Comparison of ENCODE assay signal across 9 cellular contexts in the genomic region with DNA sequence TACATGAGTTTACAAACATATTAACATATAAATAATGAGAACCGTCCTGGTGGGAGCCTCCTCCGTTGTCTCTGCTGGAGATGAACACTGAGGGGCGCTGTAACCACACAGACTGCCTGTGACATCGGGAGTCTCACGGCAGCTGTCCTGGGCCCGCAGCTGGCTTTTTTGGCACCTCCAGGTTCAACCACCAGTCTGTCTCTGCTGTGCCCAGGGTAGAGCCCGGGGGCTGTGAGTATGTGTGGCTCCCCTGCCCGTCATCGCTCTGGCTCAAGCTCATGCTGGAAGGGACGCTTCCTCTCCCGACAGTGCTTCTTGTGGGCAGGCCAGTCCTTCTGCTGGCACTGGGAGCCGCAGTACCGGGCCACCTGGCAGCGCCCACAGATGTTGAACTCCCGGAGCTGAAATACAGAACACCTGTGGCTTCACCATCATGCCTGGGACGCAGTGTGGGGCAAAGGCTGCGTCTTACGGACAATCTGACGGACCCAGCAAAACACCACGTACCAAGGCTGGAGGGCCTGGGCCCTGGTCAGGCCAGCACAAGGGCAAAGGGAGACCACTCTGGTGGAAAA. TPM values are rescaled to one million over a fixed set of nuclear protein-coding genes. Genes with fewer than 3 reads are reported as not detected.
A peak's percentile ranks its signal among the peaks of the same experiment; 100 is the strongest.
DNase-seq lines count a peak whose midpoint lies in the region; ATAC-seq and TF ChIP-seq lines count a peak whose summit lies in the region.
"Had no signal": no experiment of that assay in that cellular context is flagged by ENCODE, and none has a peak within 500 bp of the region (broad histone marks: within the 10 kb centered on the region; RNA-seq: fewer than 3 reads in every experiment).

No MANE protein-coding gene starts in this region.

- peaks cover 3% of the 10 kb centered on the region for H3F3A ChIP-seq in SK-N-SH (replicated peaks; ENCODE audit: insufficient read depth)

- H2AFZ ChIP-seq in SK-N-SH (ENCODE audit: low read depth), result no peak overlapping the region

- no peaks in the 10 kb centered on the region for H3K27me3 Mint-ChIP-seq in progenitor cell of endocrine pancreas

- TF ChIP-seq EP300 in SK-N-SH (IDR thresholded peaks at IDR 0.05; ENCODE audit: borderline replicate concordance in 1 of 2, low read depth in 1 of 2, low read length in 1 of 2) (no peak), gastroesophageal sphincter (IDR thresholded peaks at IDR 0.05) (no peak)

- POLR2A ChIA-PET in SK-N-SH (lab: Yijun Ruan, JAX), result no interaction called here

- H3K27ac Mint-ChIP-seq in progenitor cell of endocrine pancreas, result no peak overlapping the region

- no peak for TF ChIP-seq POLR2A in gastroesophageal sphincter (IDR thresholded peaks at IDR 0.05)

- H3K36me3 Mint-ChIP-seq in progenitor cell of endocrine pancreas (ENCODE audit: insufficient read depth), result peaks cover 11% of the 10 kb centered on the region

- intact Hi-C loops in colonic mucosa (cut with DNase I), result no loop called here

- 84% methylated on average over 9 of the region's 20 CpGs for WGBS in SK-N-SH (ENCODE audit: low lambda C conversion rate)
- WGBS in gastroesophageal sphincter (ENCODE audit: low coverage in 1 of 2), 2 donors, result 29 to 45% methylated on average over 4 to 5 of the region's 20 CpGs

- H3K27ac ChIP-seq in SK-N-SH (ENCODE audit: low read depth in 2 of 2, low read length in 1 of 2), result no peak overlapping the region; a peak in 1 of 4 replicates
- H3K27ac ChIP-seq in colonic mucosa, result no peak overlapping the region
- H3K27ac ChIP-seq in gastroesophageal sphincter, result no peak overlapping the region

- no peak overlapping the region for H3K9ac ChIP-seq in SK-N-SH
- H3K9ac ChIP-seq in colonic mucosa (ENCODE audit: low read depth in 2 of 2, low read length in 2 of 2), result no peak overlapping the region

- no peaks in the 10 kb centered on the region for H3K9me3 Mint-ChIP-seq in progenitor cell of endocrine pancreas (ENCODE audit: low read depth)

- no peak overlapping the region for H3K4me3 Mint-ChIP-seq in progenitor cell of endocrine pancreas (ENCODE audit: low read depth)

- H3K4me1 ChIP-seq in SK-N-SH (ENCODE audit: control insufficient read depth in 1 of 2, insufficient read depth in 2 of 2, low read depth in 1 of 2, low read length in 1 of 2) (peaks cover under 1 to 9% of the 10 kb centered on the region in 2 experiments; a peak in 3 of 4 replicates), colonic mucosa (no peaks in the 10 kb centered on the region), gastroesophageal sphincter (peaks cover 0 to 31% (median 8%) of the 10 kb centered on the region in 3 donors)

- peak; percentile 54 for TF ChIP-seq RAD21 in SK-N-SH (IDR thresholded peaks at IDR 0.05; ENCODE audit: low read length)

- CTCF ChIA-PET in SK-N-SH (lab: Yijun Ruan, JAX), result interaction anchor here (1.0 to 1.1 kb wide), 4 partner anchors 10 to 296 kb away, joined by 3 to 4 read pairs (median 4); no protein-coding TSS in a partner anchor

- no peaks in the 10 kb centered on the region for H3K27me3 ChIP-seq in SK-N-SH (ENCODE audit: insufficient read depth)
- no peaks in the 10 kb centered on the region for H3K27me3 ChIP-seq in colonic mucosa
- H3K27me3 ChIP-seq in gastroesophageal sphincter, result no peaks in the 10 kb centered on the region

- peaks cover 12% of the 10 kb centered on the region for H3K79me2 ChIP-seq in SK-N-SH (ENCODE audit: insufficient read depth)

- no peak overlapping the region for H3K4me3 ChIP-seq in SK-N-SH (ENCODE audit: low read depth in 2 of 2, low read length in 1 of 2)
- H3K4me3 ChIP-seq in choroid plexus epithelial cell (ENCODE audit: low read depth, low read length), result no peak overlapping the region
- H3K4me3 ChIP-seq in colonic mucosa, result no peak overlapping the region
- no peak overlapping the region for H3K4me3 ChIP-seq in gastroesophageal sphincter

- H3K9me3 ChIP-seq in SK-N-SH, result no peaks in the 10 kb centered on the region
- no peaks in the 10 kb centered on the region for H3K9me3 ChIP-seq in colonic mucosa
- no peaks in the 10 kb centered on the region for H3K9me3 ChIP-seq in gastroesophageal sphincter

- H4K20me1 ChIP-seq in SK-N-SH (ENCODE audit: insufficient read depth), result no peaks in the 10 kb centered on the region

- peaks cover 6% of the 10 kb centered on the region for H3K4me1 Mint-ChIP-seq in progenitor cell of endocrine pancreas (ENCODE audit: low read depth)

- ATAC-seq in SK-N-SH treated with all-trans-retinoic acid at 6 μM for 48 hours, result no peak
- no peak for ATAC-seq in gastroesophageal sphincter
- ATAC-seq in HG03565 (IDR thresholded peaks at IDR 0.05; ENCODE audit: unreplicated experiment), result no peak
- ATAC-seq: left ventricle myocardium superior had no signal

- no peaks in the 10 kb centered on the region for H3K9me2 ChIP-seq in SK-N-SH

- TF ChIP-seq CTCF in SK-N-SH (IDR thresholded peaks at IDR 0.05) (peak; percentile 47), choroid plexus epithelial cell (conservative IDR thresholded peaks at IDR 0.05; ENCODE audit: low read depth, low read length) (peak; percentile 45), progenitor cell of endocrine pancreas (IDR thresholded peaks at IDR 0.05; ENCODE audit: unreplicated experiment) (peak; percentile 32), colonic mucosa (IDR thresholded peaks at IDR 0.05) (no peak), gastroesophageal sphincter (IDR thresholded peaks at IDR 0.05) (peak in 1 of 4 experiments; percentile 21)

- DNase-seq in SK-N-SH, result peak; percentile 50
- peak; percentile 12 for DNase-seq in M059J (ENCODE audit: low read depth)
- DNase-seq in choroid plexus epithelial cell (ENCODE audit: low read depth), result no peak
- DNase-seq in progenitor cell of endocrine pancreas (ENCODE audit: low spot score, unreplicated experiment), result no peak
- DNase-seq in colonic mucosa, result no peak
- DNase-seq: left ventricle myocardium superior had no signal

- H3K4me2 ChIP-seq in SK-N-SH, result no peak overlapping the region

- peaks cover 6 to 60% of the 10 kb centered on the region in 2 experiments for H3K36me3 ChIP-seq in SK-N-SH (replicated peaks in 1 of 2; ENCODE audit: control insufficient read depth in 1 of 2, insufficient read depth in 2 of 2, low read length in 1 of 2)
- H3K36me3 ChIP-seq in colonic mucosa, result no peaks in the 10 kb centered on the region
- H3K36me3 ChIP-seq in gastroesophageal sphincter, result peaks cover 0 to 69% of the 10 kb centered on the region in 2 donors

TF ChIP-seq in SK-N-SH, 30 proteins besides CTCF, POLR2A, EP300 and RAD21:
- TF ChIP-seq TAF1 (IDR thresholded peaks at IDR 0.05; ENCODE audit: borderline replicate concordance, low read depth, low read length) (no peak), SMC3 (IDR thresholded peaks at IDR 0.05; ENCODE audit: low read depth, low read length) (peak; percentile 16; the same call in 1 of the 2 replicates)

TF ChIP-seq in SK-N-SH treated with all-trans-retinoic acid at 6 μM for 48 hours, 23 proteins besides CTCF, POLR2A, EP300 and RAD21 (continues in another document):
- TF ChIP-seq, protein P1, sequence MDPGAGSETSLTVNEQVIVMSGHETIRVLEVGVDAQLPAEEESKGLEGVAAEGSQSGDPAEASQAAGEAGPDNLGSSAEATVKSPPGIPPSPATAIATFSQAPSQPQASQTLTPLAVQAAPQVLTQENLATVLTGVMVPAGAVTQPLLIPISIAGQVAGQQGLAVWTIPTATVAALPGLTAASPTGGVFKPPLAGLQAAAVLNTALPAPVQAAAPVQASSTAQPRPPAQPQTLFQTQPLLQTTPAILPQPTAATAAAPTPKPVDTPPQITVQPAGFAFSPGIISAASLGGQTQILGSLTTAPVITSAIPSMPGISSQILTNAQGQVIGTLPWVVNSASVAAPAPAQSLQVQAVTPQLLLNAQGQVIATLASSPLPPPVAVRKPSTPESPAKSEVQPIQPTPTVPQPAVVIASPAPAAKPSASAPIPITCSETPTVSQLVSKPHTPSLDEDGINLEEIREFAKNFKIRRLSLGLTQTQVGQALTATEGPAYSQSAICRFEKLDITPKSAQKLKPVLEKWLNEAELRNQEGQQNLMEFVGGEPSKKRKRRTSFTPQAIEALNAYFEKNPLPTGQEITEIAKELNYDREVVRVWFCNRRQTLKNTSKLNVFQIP (CRISPR knock-in tag; IDR thresholded peaks at IDR 0.05; ENCODE audit: borderline replicate concordance, low read depth), result no peak

RNA-seq across cellular contexts. Expression of a gene that starts 3.6 kb away (rescaled TPM):
- 59.9 and 84.3 TPM in 2 replicates for polyA plus RNA-seq in SK-N-SH (2012; rRNA removed)
- polyA plus RNA-seq in SK-N-SH (2012; cell fraction: cytosol; rRNA removed), result 19.4 and 28.3 TPM in 2 replicates
- 390 and 417 TPM in 2 replicates for polyA plus RNA-seq in SK-N-SH (2012; cell fraction: nucleus; rRNA removed)
- 20.8 and 25.5 TPM in 2 replicates for total RNA-seq in M059J (2014; rRNA removed; shearing (Covaris generic))
- total RNA-seq in progenitor cell of endocrine pancreas (58.8 and 64.0 TPM in 2 replicates), colonic mucosa (10 to 100 TPM; 15.6 to 30.6 TPM), gastroesophageal sphincter (10 to 100 TPM; 17.6 to 43.6 (median 27.8) TPM)

RNA-seq across cellular contexts. Expression of a gene that starts 7.9 kb away (rescaled TPM):
- polyA plus RNA-seq in SK-N-SH (2012; rRNA removed), result 39.3 and 43.1 TPM in 2 replicates
- 26.8 and 33.2 TPM in 2 replicates for polyA plus RNA-seq in SK-N-SH (2012; cell fraction: cytosol; rRNA removed)
- polyA plus RNA-seq in SK-N-SH (2012; cell fraction: nucleus; rRNA removed), result 68.6 and 77.5 TPM in 2 replicates
- total RNA-seq in M059J (2014; rRNA removed; shearing (Covaris generic)), result 20.6 and 33.0 TPM in 2 replicates
- total RNA-seq in progenitor cell of endocrine pancreas, result 35.7 and 38.8 TPM in 2 replicates
- total RNA-seq in colonic mucosa, result 10 to 100 TPM; 14.4 to 36.0 TPM
- total RNA-seq in gastroesophageal sphincter, result 10 to 100 TPM in 2 of 4 donors, 1 to 10 TPM in 2; 9.5 to 17.1 (median 13.2) TPM

RNA-seq across cellular contexts. Expression of a gene that starts 23.1 kb away (rescaled TPM):
- 49.7 and 54.8 TPM in 2 replicates for polyA plus RNA-seq in SK-N-SH (2012; rRNA removed)
- 16.9 and 27.5 TPM in 2 replicates for polyA plus RNA-seq in SK-N-SH (2012; cell fraction: cytosol; rRNA removed)
- polyA plus RNA-seq in SK-N-SH (2012; cell fraction: nucleus; rRNA removed), result 230 and 242 TPM in 2 replicates
- total RNA-seq in M059J (2014; rRNA removed; shearing (Covaris generic)), result 29.1 and 31.7 TPM in 2 replicates
- 64.0 and 74.9 TPM in 2 replicates for total RNA-seq in progenitor cell of endocrine pancreas
- 10 to 100 TPM; 69.1 to 97.2 TPM for total RNA-seq in colonic mucosa
- total RNA-seq in gastroesophageal sphincter, result 10 to 100 TPM; 16.0 to 25.1 (median 21.9) TPM

RNA-seq across cellular contexts. Expression of a gene that starts 30.7 kb away (rescaled TPM):
- polyA plus RNA-seq in SK-N-SH (2012; rRNA removed), result 39.4 and 58.9 TPM in 2 replicates
- polyA plus RNA-seq in SK-N-SH (2012; cell fraction: cytosol; rRNA removed), result 32.3 and 39.9 TPM in 2 replicates
- polyA plus RNA-seq in SK-N-SH (2012; cell fraction: nucleus; rRNA removed), result 29.5 and 53.2 TPM in 2 replicates
- 53.7 and 76.4 TPM in 2 replicates for total RNA-seq in M059J (2014; rRNA removed; shearing (Covaris generic))
- total RNA-seq in progenitor cell of endocrine pancreas (27.9 and 30.2 TPM in 2 replicates), colonic mucosa (100 to 1,000 TPM in 1 of 2 donors, 10 to 100 TPM in 1; 94.4 to 146 TPM), gastroesophageal sphincter (10 to 100 TPM; 46.5 to 65.1 (median 55.8) TPM)

RNA-seq across cellular contexts. Expression of a gene that starts 32.2 kb away (rescaled TPM):
- 0.88 and 0.99 TPM in 2 replicates for polyA plus RNA-seq in SK-N-SH (2012; rRNA removed)
- polyA plus RNA-seq in SK-N-SH (2012; cell fraction: cytosol; rRNA removed), result 0.24 and 0.35 TPM in 2 replicates
- 10.1 and 11.1 TPM in 2 replicates for polyA plus RNA-seq in SK-N-SH (2012; cell fraction: nucleus; rRNA removed)
- 0.27 TPM in 1 of 2 replicates, not detected in the other for total RNA-seq in M059J (2014; rRNA removed; shearing (Covaris generic))
- total RNA-seq in progenitor cell of endocrine pancreas (7.9 and 8.8 TPM in 2 replicates), colonic mucosa (1 to 10 TPM; 6.1 to 7.1 TPM), gastroesophageal sphincter (10 to 100 TPM in 1 of 4 donors, 1 to 10 TPM in 3; 2.0 to 11.2 (median 6.6) TPM)

Comparison
In these comparisons a context has a peak if more than half of its experiments do, and no peak if none do; other contexts are left out.
1. DNase-seq: peak in SK-N-SH (single experiment) and M059J (single experiment); none in choroid plexus epithelial cell (single experiment), progenitor cell of endocrine pancreas (single experiment) and colonic mucosa (single experiment).